6 cellular contexts compared by ENCODE assay signal in the genomic region with DNA sequence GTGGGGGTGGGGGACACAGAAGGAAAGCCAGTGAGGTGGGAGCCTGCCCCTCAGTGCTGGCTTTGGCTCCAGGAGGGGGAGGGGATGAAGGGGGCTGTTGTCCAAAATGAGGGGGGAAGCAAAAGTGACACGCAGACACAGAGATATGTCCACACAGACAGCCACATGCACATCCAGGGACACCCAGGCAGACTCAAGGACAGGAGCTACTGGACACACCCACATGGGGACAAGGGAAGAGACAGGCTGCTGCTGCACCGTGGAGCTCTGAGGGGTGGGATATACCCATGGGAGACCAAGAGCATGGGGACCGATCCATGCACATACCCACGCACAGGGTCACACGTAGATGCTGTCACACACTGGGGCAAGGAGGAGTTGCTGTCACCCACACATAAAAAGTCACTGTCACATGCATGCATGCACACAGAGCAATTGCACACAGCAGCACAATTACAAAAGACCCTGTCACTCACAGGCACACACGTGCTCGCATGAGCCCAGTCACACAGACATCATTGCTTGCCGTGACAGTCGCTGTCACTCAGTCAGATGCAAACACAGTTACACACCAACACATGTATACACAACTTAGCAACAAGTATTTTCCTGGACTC. TPM values are rescaled to one million over a fixed set of nuclear protein-coding genes. Genes with fewer than 3 reads are reported as not detected.
DNase-seq lines count a peak whose midpoint lies in the region; ATAC-seq, FAIRE-seq and TF ChIP-seq lines count a peak whose summit lies in the region.

No MANE protein-coding gene starts in this region.

- TF ChIP-seq CTCF in CD14-positive monocyte (IDR thresholded peaks at IDR 0.05), result no peak
- TF ChIP-seq CTCF in activated CD8-positive, alpha-beta T cell treated with anti-CD3 and anti-CD28 coated beads for 36 hours (IDR thresholded peaks at IDR 0.05), result no peak

- H3K27ac ChIP-seq in layer of hippocampus (ENCODE audit: low read depth, low read length), result peak overlapping the region; percentile 100

- peak overlapping the region; percentile 57 to 92 (median 88) for H3K27ac Mint-ChIP-seq in CD14-positive monocyte
- H3K27ac Mint-ChIP-seq in activated CD8-positive, alpha-beta T cell treated with anti-CD3 and anti-CD28 coated beads for 36 hours, result peak overlapping the region; percentile 84

- FAIRE-seq in GM12892 (lab: Jason Lieb, UNC), result no peak

- H3K4me1 Mint-ChIP-seq in CD14-positive monocyte, result peaks cover 55% of the 10 kb centered on the region
- H3K4me1 Mint-ChIP-seq in activated CD8-positive, alpha-beta T cell treated with anti-CD3 and anti-CD28 coated beads for 36 hours (ENCODE audit: low read depth), result peaks cover 58% of the 10 kb centered on the region

- CTCF ChIA-PET in activated CD8-positive, alpha-beta T cell treated with anti-CD3 and anti-CD28 coated beads for 36 hours (lab: Charles Lee), result interaction anchor here (1.0 to 12.5 kb wide), 5 partner anchors 11 to 50 kb away, joined by 4 to 168 read pairs (median 25); no protein-coding TSS in a partner anchor

- H3K36me3 Mint-ChIP-seq in CD14-positive monocyte, result peaks cover 4 to 6% of the 10 kb centered on the region in 2 donors
- no peaks in the 10 kb centered on the region for H3K36me3 Mint-ChIP-seq in activated CD8-positive, alpha-beta T cell treated with anti-CD3 and anti-CD28 coated beads for 36 hours (ENCODE audit: low read depth)

- peak; percentile 22 for ATAC-seq in activated CD8-positive, alpha-beta T cell treated with anti-CD3 and anti-CD28 coated beads for 36 hours

- H3K9me3 Mint-ChIP-seq in CD14-positive monocyte, result peaks cover 0 to 2% (median 0%) of the 10 kb centered on the region in 7 donors
- H3K9me3 Mint-ChIP-seq in activated CD8-positive, alpha-beta T cell treated with anti-CD3 and anti-CD28 coated beads for 36 hours, result no peaks in the 10 kb centered on the region

- DNase-seq in CD14-positive monocyte (ENCODE audit: low spot score) (peak; percentile 86), 8988T (no peak), ureter (ENCODE audit: low spot score) (no peak), GM12892 (ENCODE audit: insufficient read length) (no peak)
- DNase-seq in activated CD8-positive, alpha-beta T cell treated with anti-CD3 and anti-CD28 coated beads for 36 hours, result peak; percentile 47

- no peaks in the 10 kb centered on the region for H3K27me3 ChIP-seq in layer of hippocampus (ENCODE audit: control insufficient read depth, insufficient read depth, low read length)

- intact Hi-C loops in CD14-positive monocyte (cut with micrococcal nuclease), result loop anchor here (2.0 to 5.0 kb wide), 4 partner anchors 33 to 103 kb away; no protein-coding TSS in a partner anchor
- intact Hi-C loops in activated CD8-positive, alpha-beta T cell treated with anti-CD3 and anti-CD28 coated beads for 36 hours (cut with micrococcal nuclease), result loop anchor here (5.0 kb wide), 1 partner anchor 48 kb away; no protein-coding TSS in a partner anchor

- POLR2A ChIA-PET in activated CD8-positive, alpha-beta T cell treated with anti-CD3 and anti-CD28 coated beads for 36 hours (lab: Charles Lee), result interaction anchor here (0.6 to 2.0 kb wide), 10 partner anchors 9 to 60 kb away, joined by 3 to 7 read pairs (median 4); partner anchors contain the start of gene NR1D1

- TF ChIP-seq POLR2A in GM12892 (IDR thresholded peaks at IDR 0.05; ENCODE audit: low read depth, low read length), result no peak

- peak overlapping the region; percentile 84 to 90 for H3K4me3 Mint-ChIP-seq in CD14-positive monocyte
- H3K4me3 Mint-ChIP-seq in activated CD8-positive, alpha-beta T cell treated with anti-CD3 and anti-CD28 coated beads for 36 hours, result peak overlapping the region; percentile 89

- H3K27me3 Mint-ChIP-seq in CD14-positive monocyte (ENCODE audit: low read depth in 3 of 3), result peaks cover 7 to 10% (median 9%) of the 10 kb centered on the region in 3 donors
- no peaks in the 10 kb centered on the region for H3K27me3 Mint-ChIP-seq in activated CD8-positive, alpha-beta T cell treated with anti-CD3 and anti-CD28 coated beads for 36 hours

RNA-seq across cellular contexts. Expression of gene THRA, which starts 1.3 kb away (rescaled TPM):
- polyA plus RNA-seq in CD14-positive monocyte, result 1 to 10 TPM; 2.5 to 3.8 TPM
- total RNA-seq in activated CD8-positive, alpha-beta T cell treated with anti-CD3 and anti-CD28 coated beads for 36 hours, result 10 to 100 TPM; 11.1 to 13.8 TPM
- total RNA-seq in ureter, result 54.7 TPM
- polyA plus RNA-seq in GM12892 (2012; ENCODE audit: missing spikeins), result 1.5 TPM

RNA-seq across cellular contexts. Expression of gene MED24, which starts 9.8 kb away (rescaled TPM):
- polyA plus RNA-seq in CD14-positive monocyte, result 10 to 100 TPM; 24.9 to 34.1 TPM
- 10 to 100 TPM; 90.2 to 96.4 TPM for total RNA-seq in activated CD8-positive, alpha-beta T cell treated with anti-CD3 and anti-CD28 coated beads for 36 hours
- 87.9 TPM for total RNA-seq in ureter
- polyA plus RNA-seq in GM12892 (2012; ENCODE audit: missing spikeins), result 47.6 TPM

RNA-seq across cellular contexts. Expression of gene NR1D1, which starts 36.4 kb away (rescaled TPM):
- polyA plus RNA-seq in CD14-positive monocyte, result under 1 TPM; 0.28 to 0.31 TPM
- 1 to 10 TPM; 6.0 to 6.5 TPM for total RNA-seq in activated CD8-positive, alpha-beta T cell treated with anti-CD3 and anti-CD28 coated beads for 36 hours
- total RNA-seq in ureter, result 26.0 TPM
- polyA plus RNA-seq in GM12892 (2012; ENCODE audit: missing spikeins), result 1.2 TPM

RNA-seq across cellular contexts. Expression of gene CSF3, which starts 48.8 kb away (rescaled TPM):
- polyA plus RNA-seq in CD14-positive monocyte, result not detected
- total RNA-seq in activated CD8-positive, alpha-beta T cell treated with anti-CD3 and anti-CD28 coated beads for 36 hours, result not detected
- total RNA-seq in ureter, result 1.0 TPM
- 0.72 TPM for polyA plus RNA-seq in GM12892 (2012; ENCODE audit: missing spikeins)

RNA-seq across cellular contexts. Expression of gene MSL1, which starts 57.7 kb away (rescaled TPM):
- polyA plus RNA-seq in CD14-positive monocyte, result 10 to 100 TPM in 1 of 2 donors, 1 to 10 TPM in 1; 10.0 to 11.4 TPM
- total RNA-seq in activated CD8-positive, alpha-beta T cell treated with anti-CD3 and anti-CD28 coated beads for 36 hours, result 10 to 100 TPM; 69.0 to 70.1 TPM
- total RNA-seq in ureter, result 91.3 TPM
- 57.4 TPM for polyA plus RNA-seq in GM12892 (2012; ENCODE audit: missing spikeins)

Comparison
In these comparisons a context has a peak if more than half of its experiments do, and no peak if none do; other contexts are left out.
1. DNase-seq: peak in CD14-positive monocyte (single experiment) and activated CD8-positive, alpha-beta T cell treated with anti-CD3 and anti-CD28 coated beads for 36 hours (single experiment); none in 8988T (single experiment), ureter (single experiment) and GM12892 (single experiment).